21 cellular contexts compared by ENCODE assay signal in the genomic region with DNA sequence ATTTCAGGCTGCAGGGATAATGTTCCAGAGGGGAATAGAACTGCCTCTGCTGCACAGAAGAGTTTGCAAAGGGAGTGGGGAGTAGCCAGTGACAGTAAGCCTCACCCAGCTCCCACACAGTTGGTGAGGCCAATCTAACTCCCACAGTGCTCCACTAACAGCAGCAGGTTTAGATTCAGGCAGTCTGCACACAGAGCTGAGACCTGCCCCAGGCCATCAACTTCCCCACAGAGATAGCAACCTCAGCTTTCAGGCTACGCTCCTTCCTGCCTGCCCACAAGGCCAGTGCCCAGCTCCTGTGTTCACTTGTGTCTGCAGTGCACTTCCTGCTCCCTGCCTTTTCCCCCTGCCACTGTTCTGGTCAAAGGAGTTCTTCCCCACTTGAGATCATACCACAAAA.
"Had no signal": no experiment of that assay in that cellular context is flagged by ENCODE, and none has a peak within 500 bp of the region (broad histone marks: within the 10 kb centered on the region; RNA-seq: fewer than 3 reads in every experiment).

No MANE protein-coding gene starts in this region.

- H3K9me3 ChIP-seq: ascending aorta, left ventricle myocardium inferior, prostate gland, right atrium auricular region, transverse colon had no signal

- H3K27ac Mint-ChIP-seq: activated CD4-positive, alpha-beta T cell treated with anti-CD3 and anti-CD28 coated beads, Interleukin-2, amount 10 ng/mL, durations not matched to agents 24 days and 14 days; activated CD8-positive, alpha-beta T cell treated with anti-CD3 and anti-CD28 coated beads for 36 hours; activated T-helper 2 cell treated with anti-CD3 and anti-CD28 coated beads, Interferon-gamma antibody, Interleukin-2, Interleukin-4, amounts not matched to agents 10 μg/mL and 5 μg/mL and 100 μg/mL, durations not matched to agents 14 hours and 24 hours and 36 hours; stimulated activated naive CD8-positive, alpha-beta T cell treated with anti-CD3 and anti-CD28 coated beads, Interleukin-15, Interleukin-2, amounts not matched to agents 100 ng/mL and 50 ng/mL, for 24 hours; T-helper 2 cell treated with Interferon-gamma antibody and Interleukin-4, amounts not matched to agents 5 μg/mL and 100 μg/mL, for 36 hours had no signal

- DNase-seq: activated CD4-positive, alpha-beta T cell treated with anti-CD3 and anti-CD28 coated beads, Interleukin-2, amount 10 ng/mL, durations not matched to agents 24 days and 14 days; activated CD8-positive, alpha-beta T cell treated with anti-CD3 and anti-CD28 coated beads for 36 hours; activated naive CD4-positive, alpha-beta T cell treated with Interleukin-2 at 50 U/mL for 16 hours; activated T-cell treated with anti-CD3 and anti-CD28 coated beads, Interleukin-2, amount 50 U/mL, for 1 hour; cerebellar nuclear complex; cortex of kidney; erythroblast; foreskin melanocyte; glutamatergic neuron; hippocampal formation; kidney; left ventricle myocardium inferior; stimulated activated CD4-positive, alpha-beta T cell treated with anti-CD3 and anti-CD28 coated beads, Interleukin-2, amount 100 ng/mL, for 24 hours; transverse colon had no signal

- H3K4me1 Mint-ChIP-seq: activated CD4-positive, alpha-beta T cell treated with anti-CD3 and anti-CD28 coated beads, Interleukin-2, amount 10 ng/mL, durations not matched to agents 24 days and 14 days; neural crest cell had no signal

- H3K4me3 ChIP-seq: ascending aorta, left ventricle myocardium inferior, prostate gland, right atrium auricular region, transverse colon had no signal

- H3K4me3 Mint-ChIP-seq: activated CD4-positive, alpha-beta T cell treated with anti-CD3 and anti-CD28 coated beads, Interleukin-2, amount 10 ng/mL, durations not matched to agents 24 days and 14 days; activated CD8-positive, alpha-beta T cell treated with anti-CD3 and anti-CD28 coated beads for 36 hours; neural crest cell; stimulated activated naive CD8-positive, alpha-beta T cell treated with anti-CD3 and anti-CD28 coated beads, Interleukin-15, Interleukin-2, amounts not matched to agents 100 ng/mL and 50 ng/mL, for 24 hours; T-helper 2 cell treated with Interferon-gamma antibody and Interleukin-4, amounts not matched to agents 5 μg/mL and 100 μg/mL, for 36 hours had no signal

- ATAC-seq: activated CD8-positive, alpha-beta T cell treated with anti-CD3 and anti-CD28 coated beads for 36 hours had no signal

- H3K27me3 ChIP-seq: ascending aorta, right atrium auricular region, transverse colon had no signal

- H3K27ac ChIP-seq: ascending aorta, left ventricle myocardium inferior, prostate gland, right atrium auricular region, transverse colon had no signal

- H3K36me3 ChIP-seq: ascending aorta, left ventricle myocardium inferior, prostate gland, right atrium auricular region, transverse colon had no signal

- H3K4me1 ChIP-seq: ascending aorta, left ventricle myocardium inferior, prostate gland, right atrium auricular region, transverse colon had no signal

- H3K9me3 Mint-ChIP-seq: activated CD4-positive, alpha-beta T cell treated with anti-CD3 and anti-CD28 coated beads, Interleukin-2, amount 10 ng/mL, durations not matched to agents 24 days and 14 days; activated CD8-positive, alpha-beta T cell treated with anti-CD3 and anti-CD28 coated beads for 36 hours; activated T-helper 2 cell treated with anti-CD3 and anti-CD28 coated beads, Interferon-gamma antibody, Interleukin-2, Interleukin-4, amounts not matched to agents 10 μg/mL and 5 μg/mL and 100 μg/mL, durations not matched to agents 14 hours and 24 hours and 36 hours; stimulated activated naive CD8-positive, alpha-beta T cell treated with anti-CD3 and anti-CD28 coated beads, Interleukin-15, Interleukin-2, amounts not matched to agents 100 ng/mL and 50 ng/mL, for 24 hours; T-helper 2 cell treated with Interferon-gamma antibody and Interleukin-4, amounts not matched to agents 5 μg/mL and 100 μg/mL, for 36 hours had no signal
